25 cellular contexts compared by ENCODE assay signal in genomic region chr6:30891450-30891723, GRCh38. TPM values are rescaled to one million over a fixed set of nuclear protein-coding genes. Genes with fewer than 3 reads are reported as not detected.
"Had no signal": no experiment of that assay in that cellular context is flagged by ENCODE, and none has a peak within 500 bp of the region (broad histone marks: within the 10 kb centered on the region; RNA-seq: fewer than 3 reads in every experiment).

No MANE protein-coding gene starts in this region.

- H3K27ac Mint-ChIP-seq: natural killer cell; stimulated activated memory B cell treated with anti-CD40 and anti-IgM and Interleukin-4, amounts not matched to agents 10 μg/mL and 1 μg/mL and 100 μg/mL, for 72 hours; stimulated activated naive CD8-positive, alpha-beta T cell treated with anti-CD3 and anti-CD28 coated beads, Interleukin-15, Interleukin-2, amounts not matched to agents 100 ng/mL and 50 ng/mL, for 24 hours had no signal

- ATAC-seq: mucosa of descending colon; natural killer cell; sciatic nerve; stimulated activated memory B cell treated with anti-CD40 and anti-IgM and Interleukin-4, amounts not matched to agents 10 μg/mL and 1 μg/mL and 100 μg/mL, for 72 hours had no signal

- H3K4me3 ChIP-seq: colonic mucosa, mucosa of descending colon, spleen, thoracic aorta had no signal

- FAIRE-seq: urothelium cell line had no signal

- H3K4me3 Mint-ChIP-seq: natural killer cell; stimulated activated memory B cell treated with anti-CD40 and anti-IgM and Interleukin-4, amounts not matched to agents 10 μg/mL and 1 μg/mL and 100 μg/mL, for 72 hours; stimulated activated naive CD8-positive, alpha-beta T cell treated with anti-CD3 and anti-CD28 coated beads, Interleukin-15, Interleukin-2, amounts not matched to agents 100 ng/mL and 50 ng/mL, for 24 hours had no signal

- H3K27me3 ChIP-seq: colonic mucosa, spleen had no signal

- H3K27me3 Mint-ChIP-seq: stimulated activated memory B cell treated with anti-CD40 and anti-IgM and Interleukin-4, amounts not matched to agents 10 μg/mL and 1 μg/mL and 100 μg/mL, for 72 hours; stimulated activated naive CD8-positive, alpha-beta T cell treated with anti-CD3 and anti-CD28 coated beads, Interleukin-15, Interleukin-2, amounts not matched to agents 100 ng/mL and 50 ng/mL, for 24 hours had no signal

- H3K27ac ChIP-seq: colonic mucosa, neutrophil, spleen, thoracic aorta had no signal

- H3K36me3 Mint-ChIP-seq: natural killer cell had no signal

- H3K9me3 ChIP-seq: colonic mucosa, mucosa of descending colon, neutrophil, spleen, thoracic aorta had no signal

- H3K9me3 Mint-ChIP-seq: natural killer cell; stimulated activated memory B cell treated with anti-CD40 and anti-IgM and Interleukin-4, amounts not matched to agents 10 μg/mL and 1 μg/mL and 100 μg/mL, for 72 hours; stimulated activated naive CD8-positive, alpha-beta T cell treated with anti-CD3 and anti-CD28 coated beads, Interleukin-15, Interleukin-2, amounts not matched to agents 100 ng/mL and 50 ng/mL, for 24 hours had no signal

- H3K36me3 ChIP-seq: neutrophil had no signal

- DNase-seq: cerebellar nuclear complex; colonic mucosa; effector CD8-positive, alpha-beta T cell; foreskin melanocyte; hippocampal formation; mucosa of descending colon; natural killer cell; stimulated activated CD4-positive, alpha-beta T cell treated with anti-CD3 and anti-CD28 coated beads, Interleukin-15, amount 100 ng/mL, for 24 hours; stimulated activated CD4-positive, alpha-beta T cell treated with anti-CD3 and anti-CD28 coated beads, Interleukin-1b, Interleukin-23, amount 100 ng/mL, for 48 hours; stimulated activated CD4-positive, alpha-beta T cell treated with anti-CD3 and anti-CD28 coated beads, Interleukin-4, amount 100 ng/mL, for 24 hours; trophoblast cell had no signal

RNA-seq across cellular contexts. Expression of gene SFTA2, which starts 40.6 kb away (rescaled TPM):
- total RNA-seq: dermis microvascular lymphatic vessel endothelial cell, liver, lung microvascular endothelial cell, mucosa of descending colon, natural killer cell, osteoblast, pulmonary artery endothelial cell, skeletal muscle tissue, thoracic aorta had no signal

RNA-seq across cellular contexts. Expression of gene MUCL3, which starts 49.4 kb away (rescaled TPM):
- total RNA-seq: dermis microvascular lymphatic vessel endothelial cell, kidney epithelial cell, lung microvascular endothelial cell, natural killer cell, osteoblast, pulmonary artery endothelial cell, skeletal muscle tissue, spleen had no signal
- polyA plus RNA-seq: liver had no signal
